Comparison of ENCODE assay signal across 29 cellular contexts in genomic region chr5:115907177-115907576, GRCh38. TPM values are rescaled to one million over a fixed set of nuclear protein-coding genes. Genes with fewer than 3 reads are reported as not detected.
"Had no signal": no experiment of that assay in that cellular context is flagged by ENCODE, and none has a peak within 500 bp of the region (broad histone marks: within the 10 kb centered on the region; RNA-seq: fewer than 3 reads in every experiment).

No MANE protein-coding gene starts in this region.

- H3K27ac ChIP-seq: ascending aorta, breast epithelium, cardiac muscle cell, colonic mucosa, dorsolateral prefrontal cortex, heart left ventricle had no signal

- H3K27me3 ChIP-seq: ascending aorta, breast epithelium, cardiac muscle cell, colonic mucosa, dorsolateral prefrontal cortex, heart left ventricle had no signal

- DNase-seq: activated CD4-positive, alpha-beta memory T cell treated with anti-CD3 and anti-CD28 coated beads, Interleukin-2, amount 10 ng/mL, durations not matched to agents 7 days and 5 days; activated CD4-positive, alpha-beta T cell treated with anti-CD3 and anti-CD28 coated beads for 1 hour; activated CD4-positive, alpha-beta T cell treated with anti-CD3 and anti-CD28 coated beads for 4 hours; activated CD4-positive, alpha-beta T cell treated with anti-CD3 and anti-CD28 coated beads, Interleukin-2, amount 10 ng/mL, durations not matched to agents 7 days and 5 days; activated CD4-positive, alpha-beta T cell treated with anti-CD3 and anti-CD28 coated beads, Interleukin-2, amount 50 U/mL, for 4 hours; activated CD4-positive, CD25-positive, alpha-beta regulatory T cell; activated CD8-positive, alpha-beta memory T cell treated with anti-CD3 and anti-CD28 coated beads, Interleukin-2, amount 50 U/mL, for 48 hours; activated gamma-delta T cell; activated naive CD4-positive, alpha-beta T cell; activated naive CD4-positive, alpha-beta T cell treated with anti-CD3 and anti-CD28 coated beads, Interleukin-2, amount 10 ng/mL, durations not matched to agents 7 days and 5 days; activated naive CD8-positive, alpha-beta T cell treated with anti-CD3 and anti-CD28 coated beads, Interleukin-2, amount 10 ng/mL, durations not matched to agents 7 days and 5 days; activated T-cell treated with anti-CD3 and anti-CD28 coated beads for 4 hours; activated T-cell treated with anti-CD3 and anti-CD28 coated beads, Interleukin-2, amount 50 U/mL, for 24 hours; activated T-cell treated with anti-CD3 and anti-CD28 coated beads, Interleukin-2, amount 50 U/mL, for 72 hours; central memory CD4-positive, alpha-beta T cell; cerebellar nuclear complex; colonic mucosa; dorsolateral prefrontal cortex; effector memory CD4-positive, alpha-beta T cell; endodermal cell; foreskin fibroblast; glutamatergic neuron; heart left ventricle; hypothalamus had no signal

- H3K4me1 ChIP-seq: ascending aorta, breast epithelium, colonic mucosa, heart left ventricle had no signal

- H3K36me3 ChIP-seq: ascending aorta, breast epithelium, cardiac muscle cell, colonic mucosa had no signal

- ATAC-seq: activated naive CD4-positive, alpha-beta T cell treated with anti-CD3 and anti-CD28 coated beads, Interleukin-2, amount 50 U/mL, for 72 hours; activated T-cell treated with anti-CD3 and anti-CD28 coated beads, Interleukin-2, amount 50 U/mL, for 72 hours; esophagus mucosa; heart left ventricle had no signal

- H3K4me3 ChIP-seq: ascending aorta, breast epithelium, cardiac muscle cell, colonic mucosa, dorsolateral prefrontal cortex, heart left ventricle had no signal

- H3K9me3 ChIP-seq: ascending aorta, breast epithelium, colonic mucosa, heart left ventricle had no signal

RNA-seq across cellular contexts. Expression of gene LVRN, which starts 55.1 kb away (rescaled TPM):
- total RNA-seq: activated CD4-positive, alpha-beta T cell treated with anti-CD3 and anti-CD28 coated beads, Interleukin-2, amount 10 ng/mL, durations not matched to agents 7 days and 5 days; activated naive CD8-positive, alpha-beta T cell treated with anti-CD3 and anti-CD28 coated beads, Interleukin-2, amount 10 ng/mL, durations not matched to agents 7 days and 5 days had no signal
- polyA plus RNA-seq: cardiac muscle cell had no signal
